Comparison of ENCODE assay signal across 15 cellular contexts in the genomic region with DNA sequence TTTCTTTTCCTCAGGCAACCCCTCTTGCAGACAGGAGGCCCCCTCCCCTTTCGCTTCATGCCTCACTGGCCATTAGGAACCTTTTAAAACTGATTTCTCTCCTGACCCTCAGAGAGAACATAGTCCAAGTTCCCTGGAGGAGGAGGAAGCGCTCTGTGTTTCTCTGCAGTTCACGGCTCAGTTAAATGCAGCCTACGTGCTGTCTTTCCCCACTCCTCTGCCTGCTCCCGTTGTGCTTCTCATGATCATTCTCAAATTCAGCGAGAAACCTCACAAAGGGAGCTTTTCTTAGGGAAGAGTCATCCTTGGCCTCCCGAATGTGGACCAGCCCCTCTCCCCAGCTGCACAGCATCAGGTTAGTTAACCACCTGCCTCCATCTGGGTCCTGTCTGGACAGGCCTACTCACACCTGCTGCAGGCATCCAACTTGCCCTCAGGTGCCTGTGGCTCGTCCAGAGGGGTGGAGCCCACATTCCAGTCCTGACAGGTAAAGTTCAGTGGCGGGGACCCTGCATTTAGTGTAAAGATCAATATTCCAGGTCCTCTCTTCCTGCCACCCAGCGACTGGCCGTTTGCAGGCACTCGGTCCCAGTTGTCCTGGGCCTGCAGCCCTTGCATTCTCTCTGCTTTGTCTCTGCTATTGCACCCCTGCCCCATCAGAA. TPM values are rescaled to one million over a fixed set of nuclear protein-coding genes. Genes with fewer than 3 reads are reported as not detected.
A peak's percentile ranks its signal among the peaks of the same experiment; 100 is the strongest.
DNase-seq lines count a peak whose midpoint lies in the region; ATAC-seq and TF ChIP-seq lines count a peak whose summit lies in the region.
"Had no signal": no experiment of that assay in that cellular context is flagged by ENCODE, and none has a peak within 500 bp of the region (broad histone marks: within the 10 kb centered on the region; RNA-seq: fewer than 3 reads in every experiment).

No MANE protein-coding gene starts in this region.

- H3K27ac ChIP-seq in RWPE2 (ENCODE audit: poor library complexity, severe bottlenecking) (peak overlapping the region; percentile 53), hepatocyte (peak overlapping the region; percentile 31), stomach smooth muscle (ENCODE audit: low read length) (peak overlapping the region; percentile 49)

- TF ChIP-seq CTCF in RWPE2 (IDR thresholded peaks at IDR 0.05; ENCODE audit: poor library complexity, severe bottlenecking) = no peak
- TF ChIP-seq CTCF in hepatocyte (IDR thresholded peaks at IDR 0.05; ENCODE audit: poor library complexity) = no peak

- peaks cover 0 to 1% (median 0%) of the 10 kb centered on the region in 3 donors for H3K36me3 Mint-ChIP-seq in naive thymus-derived CD8-positive, alpha-beta T cell
- H3K36me3 Mint-ChIP-seq: activated naive CD4-positive, alpha-beta T cell treated with anti-CD3 and anti-CD28 coated beads, Interleukin-2, amount 50 U/mL, for 24 hours had no signal

- DNase-seq in NCI-H1105 treated with DMSO at 0.1 percent for 48 hours (lab: John Stamatoyannopoulos, UW) (peak; percentile 31), NCI-H1105 (lab: John Stamatoyannopoulos, UW) (no peak), RWPE2 (ENCODE audit: low spot score) (peak; percentile 89), hepatocyte (ENCODE audit: low spot score) (no peak)
- DNase-seq in naive thymus-derived CD8-positive, alpha-beta T cell = no peak
- no peak for DNase-seq in stimulated activated naive CD8-positive, alpha-beta T cell treated with anti-CD3 and anti-CD28 coated beads, Interleukin-15, amount 100 ng/mL, for 72 hours
- DNase-seq: 8988T; activated CD4-positive, alpha-beta T cell treated with anti-CD3 and anti-CD28 coated beads, Interleukin-2, amount 50 U/mL, for 4 hours; NCI-H1694 treated with DMSO at 0.1 percent for 48 hours had no signal

- H3K9me3 Mint-ChIP-seq in naive thymus-derived CD8-positive, alpha-beta T cell = peaks cover 0 to under 1% (median 0%) of the 10 kb centered on the region in 9 donors
- H3K9me3 Mint-ChIP-seq in stimulated activated naive CD8-positive, alpha-beta T cell treated with anti-CD3 and anti-CD28 coated beads, Interleukin-15, amount 100 ng/mL, for 72 hours = no peaks in the 10 kb centered on the region
- H3K9me3 Mint-ChIP-seq: activated naive CD4-positive, alpha-beta T cell treated with anti-CD3 and anti-CD28 coated beads, Interleukin-2, amount 50 U/mL, for 24 hours; dendritic cell treated with granulocyte-macrophage colony-stimulating factor and Interleukin-4, amounts not matched to agents 40 ng/mL and 50 ng/mL, for 4 days had no signal

- H3K9ac ChIP-seq in stomach smooth muscle (ENCODE audit: low read length in 2 of 2) = peak overlapping the region; percentile 13 to 17

- H3K4me2 ChIP-seq in hepatocyte = no peak overlapping the region

- H3K79me2 ChIP-seq in hepatocyte = no peaks in the 10 kb centered on the region

- H3K27me3 Mint-ChIP-seq in naive thymus-derived CD8-positive, alpha-beta T cell = peaks cover 3 to 30% (median 13%) of the 10 kb centered on the region in 5 donors
- peaks cover 51% of the 10 kb centered on the region for H3K27me3 Mint-ChIP-seq in stimulated activated naive CD8-positive, alpha-beta T cell treated with anti-CD3 and anti-CD28 coated beads, Interleukin-15, amount 100 ng/mL, for 72 hours

- H3K4me3 ChIP-seq in RWPE2 (ENCODE audit: severe bottlenecking) = no peak overlapping the region
- no peak overlapping the region for H3K4me3 ChIP-seq in hepatocyte
- peak overlapping the region; percentile 23 to 40 for H3K4me3 ChIP-seq in stomach smooth muscle (ENCODE audit: low read length in 2 of 2)

- H2AFZ ChIP-seq in hepatocyte = no peak overlapping the region

- H3K9me3 ChIP-seq in RWPE2 (ENCODE audit: severe bottlenecking) = no peaks in the 10 kb centered on the region
- H3K9me3 ChIP-seq in hepatocyte (ENCODE audit: low read depth) = no peaks in the 10 kb centered on the region
- no peaks in the 10 kb centered on the region for H3K9me3 ChIP-seq in stomach smooth muscle (ENCODE audit: control insufficient read depth in 2 of 2, low read length in 2 of 2)

- H3K4me3 Mint-ChIP-seq in naive thymus-derived CD8-positive, alpha-beta T cell = no peak overlapping the region
- H3K4me3 Mint-ChIP-seq in stimulated activated naive CD8-positive, alpha-beta T cell treated with anti-CD3 and anti-CD28 coated beads, Interleukin-15, amount 100 ng/mL, for 72 hours = no peak overlapping the region
- H3K4me3 Mint-ChIP-seq: activated naive CD4-positive, alpha-beta T cell treated with anti-CD3 and anti-CD28 coated beads, Interleukin-2, amount 50 U/mL, for 24 hours; dendritic cell treated with granulocyte-macrophage colony-stimulating factor and Interleukin-4, amounts not matched to agents 40 ng/mL and 50 ng/mL, for 4 days had no signal

- POLR2A ChIA-PET in naive thymus-derived CD8-positive, alpha-beta T cell (lab: Charles Lee) = interaction anchor here (0.7 kb wide), 1 partner anchor 45 kb away, joined by 3 read pairs; no protein-coding TSS in a partner anchor

- H3K36me3 ChIP-seq in RWPE2 (ENCODE audit: low read depth) (peaks cover 7% of the 10 kb centered on the region; the same call in 1 of the 2 replicates), hepatocyte (replicated peaks; ENCODE audit: insufficient read depth, low read depth) (no peaks in the 10 kb centered on the region), stomach smooth muscle (ENCODE audit: control insufficient read depth in 2 of 2, insufficient read depth in 2 of 2, low read length in 2 of 2) (no peaks in the 10 kb centered on the region)

- no peaks in the 10 kb centered on the region for H3K9me2 ChIP-seq in hepatocyte (replicated peaks; ENCODE audit: insufficient read depth)

- 53% methylated on average over 12 of the region's 12 CpGs for WGBS in hepatocyte (ENCODE audit: low lambda C conversion rate, missing lambda C conversion rate)

- ATAC-seq in RWPE2 (ENCODE audit: low read depth) (peak; percentile 96), HG02885 (IDR thresholded peaks at IDR 0.05; ENCODE audit: poor library complexity, unreplicated experiment) (no peak)
- ATAC-seq in naive thymus-derived CD8-positive, alpha-beta T cell = no peak
- ATAC-seq in stimulated activated naive CD8-positive, alpha-beta T cell treated with anti-CD3 and anti-CD28 coated beads, Interleukin-15, amount 100 ng/mL, for 72 hours = no peak

- H3K27ac Mint-ChIP-seq in naive thymus-derived CD8-positive, alpha-beta T cell = no peak overlapping the region
- no peak overlapping the region for H3K27ac Mint-ChIP-seq in stimulated activated naive CD8-positive, alpha-beta T cell treated with anti-CD3 and anti-CD28 coated beads, Interleukin-15, amount 100 ng/mL, for 72 hours
- H3K27ac Mint-ChIP-seq: activated naive CD4-positive, alpha-beta T cell treated with anti-CD3 and anti-CD28 coated beads, Interleukin-2, amount 50 U/mL, for 24 hours; dendritic cell treated with granulocyte-macrophage colony-stimulating factor and Interleukin-4, amounts not matched to agents 40 ng/mL and 50 ng/mL, for 4 days had no signal

- H4K20me1 ChIP-seq in hepatocyte (ENCODE audit: insufficient read depth, poor library complexity, severe bottlenecking) = no peaks in the 10 kb centered on the region

- H3K27me3 ChIP-seq in RWPE2 (ENCODE audit: insufficient read depth, poor library complexity, severe bottlenecking) = no peaks in the 10 kb centered on the region
- H3K27me3 ChIP-seq in hepatocyte = no peaks in the 10 kb centered on the region
- H3K27me3 ChIP-seq in stomach smooth muscle (ENCODE audit: control insufficient read depth in 1 of 2, insufficient read depth in 2 of 2, low read length in 2 of 2) = no peaks in the 10 kb centered on the region

- H3K4me1 Mint-ChIP-seq in naive thymus-derived CD8-positive, alpha-beta T cell = peaks cover 8 to 18% (median 13%) of the 10 kb centered on the region in 4 donors
- peaks cover 16% of the 10 kb centered on the region for H3K4me1 Mint-ChIP-seq in stimulated activated naive CD8-positive, alpha-beta T cell treated with anti-CD3 and anti-CD28 coated beads, Interleukin-15, amount 100 ng/mL, for 72 hours

- H3K4me1 ChIP-seq in RWPE2 (ENCODE audit: insufficient read depth, poor library complexity, severe bottlenecking) = peaks cover 29% of the 10 kb centered on the region
- H3K4me1 ChIP-seq in hepatocyte (ENCODE audit: insufficient read depth) = peaks cover 25% of the 10 kb centered on the region
- H3K4me1 ChIP-seq in stomach smooth muscle (ENCODE audit: control insufficient read depth, insufficient read depth, low read length) = peaks cover 55% of the 10 kb centered on the region

RNA-seq across cellular contexts. Expression of gene HTRA1, which starts 14.8 kb away (rescaled TPM):
- 87.1 and 91.9 TPM in 2 replicates for total RNA-seq in hepatocyte
- polyA plus RNA-seq in hepatocyte = 160 and 173 TPM in 2 replicates
- total RNA-seq in naive thymus-derived CD8-positive, alpha-beta T cell = not detected
- not detected for polyA plus RNA-seq in naive thymus-derived CD8-positive, alpha-beta T cell
- total RNA-seq: OCI-LY7 had no signal

RNA-seq across cellular contexts. Expression of gene ARMS2, which starts 21.7 kb away (rescaled TPM):
- total RNA-seq in hepatocyte = not detected in 2 replicates
- polyA plus RNA-seq in hepatocyte = not detected in 2 replicates
- not detected for total RNA-seq in naive thymus-derived CD8-positive, alpha-beta T cell
- not detected for polyA plus RNA-seq in naive thymus-derived CD8-positive, alpha-beta T cell
- total RNA-seq: lung microvascular endothelial cell, OCI-LY7 had no signal

Comparison
In these comparisons a context has a peak if more than half of its experiments do, and no peak if none do; other contexts are left out.
1. DNase-seq: peak in NCI-H1105 treated with DMSO at 0.1 percent for 48 hours (single experiment) and RWPE2 (single experiment); none in NCI-H1105 (single experiment), hepatocyte (single experiment), naive thymus-derived CD8-positive, alpha-beta T cell (0 of 10) and stimulated activated naive CD8-positive, alpha-beta T cell treated with anti-CD3 and anti-CD28 coated beads, Interleukin-15, amount 100 ng/mL, for 72 hours (0 of 2).
2. H3K4me3 ChIP-seq: peak in stomach smooth muscle (2 of 2); none in RWPE2 (single experiment) and hepatocyte (single experiment).
3. RNA of gene HTRA1, which starts 14.8 kb away (total RNA-seq): 87.1 to 91.9 TPM in hepatocyte; not detected in naive thymus-derived CD8-positive, alpha-beta T cell; every median in the first group is over 10 times any median in the second.
4. Peak in every context shown above with its lines, with median percentiles within 50 percentile points of each other: H3K27ac ChIP-seq.